In genomic region chr13:39876258-39876657, GRCh38 we compare ENCODE assay signal across 13 cellular contexts.
DNase-seq lines count a peak whose midpoint lies in the region; ATAC-seq and TF ChIP-seq lines count a peak whose summit lies in the region.
"Had no signal": no experiment of that assay in that cellular context is flagged by ENCODE, and none has a peak within 500 bp of the region (broad histone marks: within the 10 kb centered on the region; RNA-seq: fewer than 3 reads in every experiment).

No MANE protein-coding gene starts in this region.

- BruUV-seq in PC-3 (replicated peaks; lab: Mats Ljungman, UMichigan) (no TSS peak), Calu3 (replicated peaks; lab: Mats Ljungman, UMichigan) (no TSS peak)

- intact Hi-C loops in PC-3 (cut with micrococcal nuclease): no loop called here
- intact Hi-C loops in Calu3 (cut with micrococcal nuclease; ENCODE audit: unreplicated experiment): no loop called here
- intact Hi-C loops in activated CD8-positive, alpha-beta T cell treated with anti-CD3 and anti-CD28 coated beads for 36 hours (cut with micrococcal nuclease): no loop called here

- peaks cover 28% of the 10 kb centered on the region for H3K4me1 Mint-ChIP-seq in osteocyte (ENCODE audit: unreplicated experiment)
- H3K4me1 Mint-ChIP-seq in Calu3 (ENCODE audit: low read depth, unreplicated experiment): no peaks in the 10 kb centered on the region
- H3K4me1 Mint-ChIP-seq in activated CD8-positive, alpha-beta T cell treated with anti-CD3 and anti-CD28 coated beads for 36 hours (ENCODE audit: low read depth): no peaks in the 10 kb centered on the region

- no peak overlapping the region for H3K4me2 ChIP-seq in PC-3 (ENCODE audit: low read length)
- H3K4me2 ChIP-seq: hepatocyte had no signal

- H3K9me3 ChIP-seq in PC-3 (ENCODE audit: low read length): no peaks in the 10 kb centered on the region
- H3K9me3 ChIP-seq: stomach had no signal

- H3K36me3 ChIP-seq in PC-3 (ENCODE audit: low read depth, low read length): no peaks in the 10 kb centered on the region
- H3K36me3 ChIP-seq: stomach had no signal

- H3K27ac ChIP-seq in PC-3 (ENCODE audit: low read length): peak overlapping the region; percentile 64
- H3K27ac ChIP-seq: hepatocyte had no signal

- no peaks in the 10 kb centered on the region for H3K9me2 ChIP-seq in PC-3 (replicated peaks; ENCODE audit: low read length)

- H3K36me3 Mint-ChIP-seq in osteocyte (ENCODE audit: unreplicated experiment) (no peaks in the 10 kb centered on the region), Calu3 (ENCODE audit: insufficient read depth, unreplicated experiment) (no peaks in the 10 kb centered on the region)
- H3K36me3 Mint-ChIP-seq in activated CD8-positive, alpha-beta T cell treated with anti-CD3 and anti-CD28 coated beads for 36 hours (ENCODE audit: low read depth): no peaks in the 10 kb centered on the region

- POLR2A ChIA-PET in PC-3 (lab: Charles Lee; ENCODE audit: unreplicated experiment): no interaction called here
- POLR2A ChIA-PET in activated CD8-positive, alpha-beta T cell treated with anti-CD3 and anti-CD28 coated beads for 36 hours (lab: Charles Lee): no interaction called here

- H3K4me3 ChIP-seq in PC-3 (ENCODE audit: low read length): no peak overlapping the region
- no peak overlapping the region for H3K4me3 ChIP-seq in epithelial cell of esophagus (ENCODE audit: low read length)
- H3K4me3 ChIP-seq: hepatocyte, stomach had no signal

- no peak overlapping the region for H3K9ac ChIP-seq in PC-3 (ENCODE audit: low read length)

- no peaks in the 10 kb centered on the region for H3K27me3 Mint-ChIP-seq in osteocyte (ENCODE audit: unreplicated experiment)
- H3K27me3 Mint-ChIP-seq in Calu3 (ENCODE audit: unreplicated experiment): no peaks in the 10 kb centered on the region
- H3K27me3 Mint-ChIP-seq in activated CD8-positive, alpha-beta T cell treated with anti-CD3 and anti-CD28 coated beads for 36 hours: peaks cover under 1% of the 10 kb centered on the region

- no peak overlapping the region for H3K4me3 Mint-ChIP-seq in osteocyte (ENCODE audit: unreplicated experiment)
- H3K4me3 Mint-ChIP-seq in Calu3 (ENCODE audit: low read depth, unreplicated experiment): no peak overlapping the region
- H3K4me3 Mint-ChIP-seq in activated CD8-positive, alpha-beta T cell treated with anti-CD3 and anti-CD28 coated beads for 36 hours: no peak overlapping the region

- ATAC-seq in PC-3: peak; percentile 51
- ATAC-seq in activated CD8-positive, alpha-beta T cell treated with anti-CD3 and anti-CD28 coated beads for 36 hours: no peak

- H3K27me3 ChIP-seq in PC-3 (ENCODE audit: low read length): no peaks in the 10 kb centered on the region
- H3K27me3 ChIP-seq: hepatocyte, stomach had no signal

- H3K27ac Mint-ChIP-seq in osteocyte (ENCODE audit: unreplicated experiment) (peak overlapping the region; percentile 77), Calu3 (ENCODE audit: unreplicated experiment) (no peak overlapping the region)
- H3K27ac Mint-ChIP-seq in activated CD8-positive, alpha-beta T cell treated with anti-CD3 and anti-CD28 coated beads for 36 hours: no peak overlapping the region

- no peaks in the 10 kb centered on the region for H3K79me2 ChIP-seq in PC-3 (ENCODE audit: low read length)
- H3K79me2 ChIP-seq: hepatocyte had no signal

- peaks cover 16% of the 10 kb centered on the region for H3K4me1 ChIP-seq in PC-3 (ENCODE audit: insufficient read depth, low read length)

- H3K9me3 Mint-ChIP-seq in osteocyte (ENCODE audit: unreplicated experiment): no peaks in the 10 kb centered on the region
- no peaks in the 10 kb centered on the region for H3K9me3 Mint-ChIP-seq in Calu3 (ENCODE audit: low read depth, unreplicated experiment)
- H3K9me3 Mint-ChIP-seq in activated CD8-positive, alpha-beta T cell treated with anti-CD3 and anti-CD28 coated beads for 36 hours: no peaks in the 10 kb centered on the region

- no peaks in the 10 kb centered on the region for H3F3A ChIP-seq in PC-3 (ENCODE audit: low read length, unreplicated experiment)

- DNase-seq in GM03348 (ENCODE audit: low spot score) (peak; percentile 66), PC-3 (peak; percentile 61), epithelial cell of esophagus (ENCODE audit: low read depth) (peak; percentile 87), osteocyte (ENCODE audit: extremely low spot score, unreplicated experiment) (no peak), Calu3 (no peak), NCI-H187 (lab: John Stamatoyannopoulos, UW) (no peak), NCI-H1436 treated with DMSO at 0.1 percent for 48 hours (lab: John Stamatoyannopoulos, UW) (no peak)
- no peak for DNase-seq in activated CD8-positive, alpha-beta T cell treated with anti-CD3 and anti-CD28 coated beads for 36 hours
- DNase-seq: activated CD4-positive, alpha-beta T cell treated with anti-CD3 and anti-CD28 coated beads for 48 hours; DMS53; NCI-H510A; stomach had no signal

- H4K20me1 ChIP-seq in PC-3 (ENCODE audit: low read length): no peaks in the 10 kb centered on the region

- H2AFZ ChIP-seq in PC-3 (ENCODE audit: low read length): peak overlapping the region; percentile 43; the same call in 1 of the 2 replicates

- TF ChIP-seq CTCF in PC-3 (conservative IDR thresholded peaks at IDR 0.05; ENCODE audit: low read depth, low read length) (no peak), epithelial cell of esophagus (IDR thresholded peaks at IDR 0.05; ENCODE audit: insufficient read depth, low read depth, low read length, missing control alignments) (no peak), osteocyte (IDR thresholded peaks at IDR 0.05) (no peak), Calu3 (IDR thresholded peaks at IDR 0.05; ENCODE audit: unreplicated experiment) (no peak)
- no peak for TF ChIP-seq CTCF in activated CD8-positive, alpha-beta T cell treated with anti-CD3 and anti-CD28 coated beads for 36 hours (IDR thresholded peaks at IDR 0.05)

- CTCF ChIA-PET in PC-3 (lab: Charles Lee): no interaction called here
- CTCF ChIA-PET in Calu3 (lab: Charles Lee): no interaction called here
- CTCF ChIA-PET in activated CD8-positive, alpha-beta T cell treated with anti-CD3 and anti-CD28 coated beads for 36 hours (lab: Charles Lee): no interaction called here

Comparison
In these comparisons a context has a peak if more than half of its experiments do, and no peak if none do; other contexts are left out.
1. DNase-seq: peak in GM03348 (single experiment), PC-3 (single experiment) and epithelial cell of esophagus (single experiment); none in osteocyte (single experiment), Calu3 (single experiment), NCI-H187 (0 of 2), NCI-H1436 treated with DMSO at 0.1 percent for 48 hours (single experiment) and activated CD8-positive, alpha-beta T cell treated with anti-CD3 and anti-CD28 coated beads for 36 hours (single experiment).